15 cellular contexts compared by ENCODE assay signal in genomic region chr22:46893281-46894020, GRCh38.
A peak's percentile ranks its signal among the peaks of the same experiment; 100 is the strongest.
DNase-seq lines count a peak whose midpoint lies in the region; ATAC-seq, FAIRE-seq and TF ChIP-seq lines count a peak whose summit lies in the region.
"Had no signal": no experiment of that assay in that cellular context is flagged by ENCODE, and none has a peak within 500 bp of the region (broad histone marks: within the 10 kb centered on the region; RNA-seq: fewer than 3 reads in every experiment).

No MANE protein-coding gene starts in this region.

- peaks cover 12% of the 10 kb centered on the region for H3K4me1 Mint-ChIP-seq in activated T-cell treated with anti-CD3 and anti-CD28 coated beads, Interleukin-2, amount 50 U/mL, for 24 hours (ENCODE audit: low read depth)
- H3K4me1 Mint-ChIP-seq in activated T-cell treated with anti-CD3 and anti-CD28 coated beads, Interleukin-2, amount 50 U/mL, for 72 hours (ENCODE audit: low read depth): no peaks in the 10 kb centered on the region

- peaks cover 82% of the 10 kb centered on the region for H3K36me3 Mint-ChIP-seq in activated T-cell treated with anti-CD3 and anti-CD28 coated beads, Interleukin-2, amount 50 U/mL, for 24 hours (ENCODE audit: low read depth)
- peaks cover 2 to 5% of the 10 kb centered on the region in 2 donors for H3K36me3 Mint-ChIP-seq in activated T-cell treated with anti-CD3 and anti-CD28 coated beads, Interleukin-2, amount 50 U/mL, for 72 hours (ENCODE audit: insufficient read depth in 2 of 2)

- DNase-seq in activated T-cell treated with anti-CD3 and anti-CD28 coated beads, Interleukin-2, amount 50 U/mL, for 24 hours: no peak
- no peak for DNase-seq in activated T-cell treated with anti-CD3 and anti-CD28 coated beads, Interleukin-2, amount 50 U/mL, for 72 hours
- DNase-seq in testis (peak; percentile 4), GM19239 (ENCODE audit: insufficient read length, low spot score) (no peak), foreskin melanocyte (no peak)
- DNase-seq: EL, Kasumi-1, MM.1S, NCI-H1105, NCI-H1694, NCI-H524 had no signal

- no peak for TF ChIP-seq POLR2A in testis (IDR thresholded peaks at IDR 0.05)

- no peak overlapping the region for H3K4me3 Mint-ChIP-seq in activated T-cell treated with anti-CD3 and anti-CD28 coated beads, Interleukin-2, amount 50 U/mL, for 24 hours
- H3K4me3 Mint-ChIP-seq in activated T-cell treated with anti-CD3 and anti-CD28 coated beads, Interleukin-2, amount 50 U/mL, for 72 hours: no peak overlapping the region

- H3K27ac Mint-ChIP-seq in activated T-cell treated with anti-CD3 and anti-CD28 coated beads, Interleukin-2, amount 50 U/mL, for 24 hours: peak overlapping the region; percentile 12
- no peak overlapping the region for H3K27ac Mint-ChIP-seq in activated T-cell treated with anti-CD3 and anti-CD28 coated beads, Interleukin-2, amount 50 U/mL, for 72 hours

- no peak for ATAC-seq in activated T-cell treated with anti-CD3 and anti-CD28 coated beads, Interleukin-2, amount 50 U/mL, for 72 hours (replicated peaks in 1 of 2)
- ATAC-seq in HG03139 (IDR thresholded peaks at IDR 0.05; ENCODE audit: unreplicated experiment): no peak
- ATAC-seq: Panc1 had no signal

- intact Hi-C loops in testis (cut with DNase I; ENCODE audit: low total_unique reads): no loop called here

- H3K27ac ChIP-seq in cingulate gyrus (ENCODE audit: low read depth, low read length): peak overlapping the region; percentile 31
- H3K27ac ChIP-seq in mesodermal cell (ENCODE audit: low read depth, low read length, severe bottlenecking): peak overlapping the region; percentile 59
- no peak overlapping the region for H3K27ac ChIP-seq in testis

- no peaks in the 10 kb centered on the region for H3K9me3 Mint-ChIP-seq in activated T-cell treated with anti-CD3 and anti-CD28 coated beads, Interleukin-2, amount 50 U/mL, for 24 hours
- H3K9me3 Mint-ChIP-seq in activated T-cell treated with anti-CD3 and anti-CD28 coated beads, Interleukin-2, amount 50 U/mL, for 72 hours: no peaks in the 10 kb centered on the region

- H3K36me3 ChIP-seq in mesodermal cell (ENCODE audit: control insufficient read depth, insufficient read depth, low read length): peaks cover 13% of the 10 kb centered on the region
- no peaks in the 10 kb centered on the region for H3K36me3 ChIP-seq in testis (ENCODE audit: low read depth, missing control alignments)

- H3K4me1 ChIP-seq in mesodermal cell (ENCODE audit: control insufficient read depth, insufficient read depth, low read length, poor library complexity, severe bottlenecking) (no peaks in the 10 kb centered on the region), testis (no peaks in the 10 kb centered on the region)

- H3K9me3 ChIP-seq in mesodermal cell (ENCODE audit: control insufficient read depth, low read length) (no peaks in the 10 kb centered on the region), testis (no peaks in the 10 kb centered on the region)

- FAIRE-seq in GM19239 (lab: Jason Lieb, UNC): no peak

- WGBS in mesodermal cell (ENCODE audit: insufficient coverage in 2 of 2), 2 experiments: 85 to 96% methylated on average over 9 to 10 of the region's 10 CpGs
- 88 to 93% methylated on average over 6 to 10 of the region's 10 CpGs for WGBS in testis, 2 donors

- H3K27me3 Mint-ChIP-seq in activated T-cell treated with anti-CD3 and anti-CD28 coated beads, Interleukin-2, amount 50 U/mL, for 24 hours: no peaks in the 10 kb centered on the region
- H3K27me3 Mint-ChIP-seq in activated T-cell treated with anti-CD3 and anti-CD28 coated beads, Interleukin-2, amount 50 U/mL, for 72 hours (ENCODE audit: low read depth): no peaks in the 10 kb centered on the region

- H3K27me3 ChIP-seq in testis: no peaks in the 10 kb centered on the region

- H3K4me3 ChIP-seq in mesodermal cell (ENCODE audit: extremely low read depth, insufficient read depth, low read length, poor library complexity, severe bottlenecking): no peak overlapping the region
- no peak overlapping the region for H3K4me3 ChIP-seq in testis

- no peak for TF ChIP-seq CTCF in testis (IDR thresholded peaks at IDR 0.05)

Comparison
In these comparisons a context has a peak if more than half of its experiments do, and no peak if none do; other contexts are left out.
1. H3K27ac ChIP-seq: peak in cingulate gyrus (single experiment) and mesodermal cell (single experiment); none in testis (0 of 2).